1 cellular context compared by ENCODE assay signal in genomic region chr2:27131429-27131828, GRCh38.
TF ChIP-seq lines count a peak whose summit lies in the region.

No MANE protein-coding gene starts in this region.

TF ChIP-seq in SK-N-SH, 30 proteins besides CTCF, POLR2A, EP300 and RAD21 (continued from another document):
- TF ChIP-seq USF2 (IDR thresholded peaks at IDR 0.05; ENCODE audit: borderline replicate concordance, low read depth, low read length), result no peak
TF ChIP-seq in SK-N-SH: peak in this region for 0.
